ENCODE assay signal across 8 cellular contexts in genomic region chr12:13196302-13196921, GRCh38. TPM values are rescaled to one million over a fixed set of nuclear protein-coding genes. Genes with fewer than 3 reads are reported as not detected.
A peak's percentile ranks its signal among the peaks of the same experiment; 100 is the strongest.
DNase-seq lines count a peak whose midpoint lies in the region; ATAC-seq and TF ChIP-seq lines count a peak whose summit lies in the region.

A gene with protein sequence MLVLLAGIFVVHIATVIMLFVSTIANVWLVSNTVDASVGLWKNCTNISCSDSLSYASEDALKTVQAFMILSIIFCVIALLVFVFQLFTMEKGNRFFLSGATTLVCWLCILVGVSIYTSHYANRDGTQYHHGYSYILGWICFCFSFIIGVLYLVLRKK (plus strand): TSS chr12:13196726. CDS start chr12:13211511, 14,785 bp downstream.

- H3K27me3 Mint-ChIP-seq in activated CD8-positive, alpha-beta memory T cell treated with anti-CD3 and anti-CD28 coated beads, Interleukin-2, amount 10 ng/mL, durations not matched to agents 7 days and 5 days, result peaks cover 35% of the 10 kb centered on the region
- H3K27me3 Mint-ChIP-seq in endodermal cell (ENCODE audit: insufficient read depth), result peaks cover 6% of the 10 kb centered on the region

- 56 to 72% methylated on average over 2 to 10 of the region's 10 CpGs for WGBS in endodermal cell (ENCODE audit: insufficient coverage in 1 of 2, insufficient read length in 1 of 2), 2 experiments

- H3K9me3 ChIP-seq in endodermal cell (ENCODE audit: control insufficient read depth, low read length), result no peaks in the 10 kb centered on the region
- H3K9me3 ChIP-seq in mucosa of rectum (ENCODE audit: control insufficient read depth in 2 of 2, low read length in 2 of 2), result no peaks in the 10 kb centered on the region

- H3K27ac ChIP-seq in endodermal cell (ENCODE audit: low read depth, low read length) (peak within 1 kb of the TSS; percentile 55), mucosa of rectum (ENCODE audit: low read depth in 2 of 2, low read length in 2 of 2) (peak within 1 kb of the TSS; percentile 84 to 89)

- peaks cover 28% of the 10 kb centered on the region for H3K4me1 Mint-ChIP-seq in activated CD8-positive, alpha-beta memory T cell treated with anti-CD3 and anti-CD28 coated beads, Interleukin-2, amount 10 ng/mL, durations not matched to agents 7 days and 5 days
- peaks cover 4% of the 10 kb centered on the region for H3K4me1 Mint-ChIP-seq in endodermal cell

- H3K36me3 ChIP-seq in endodermal cell (ENCODE audit: control insufficient read depth, insufficient read depth, low read length), result no peaks in the 10 kb centered on the region
- H3K36me3 ChIP-seq in mucosa of rectum (ENCODE audit: control insufficient read depth in 2 of 2, insufficient read depth in 2 of 2, low read length in 2 of 2), result no peaks in the 10 kb centered on the region

- no peaks in the 10 kb centered on the region for H3K4me1 ChIP-seq in endodermal cell (ENCODE audit: control insufficient read depth, insufficient read depth, low read length)
- H3K4me1 ChIP-seq in mucosa of rectum (ENCODE audit: control insufficient read depth in 2 of 2, insufficient read depth in 2 of 2, low read length in 2 of 2), result peaks cover 23 to 49% of the 10 kb centered on the region in 2 donors

- no peaks in the 10 kb centered on the region for H3K9me3 Mint-ChIP-seq in activated CD8-positive, alpha-beta memory T cell treated with anti-CD3 and anti-CD28 coated beads, Interleukin-2, amount 10 ng/mL, durations not matched to agents 7 days and 5 days (ENCODE audit: low read depth)
- H3K9me3 Mint-ChIP-seq in endodermal cell, result no peaks in the 10 kb centered on the region

- peak within 1 kb of the TSS; percentile 82 for H3K27ac Mint-ChIP-seq in activated CD8-positive, alpha-beta memory T cell treated with anti-CD3 and anti-CD28 coated beads, Interleukin-2, amount 10 ng/mL, durations not matched to agents 7 days and 5 days
- no peak within 1 kb of the TSS for H3K27ac Mint-ChIP-seq in endodermal cell

- no peaks in the 10 kb centered on the region for H3K27me3 ChIP-seq in endodermal cell (ENCODE audit: control insufficient read depth, insufficient read depth, low read length, poor library complexity, severe bottlenecking)
- H3K27me3 ChIP-seq in mucosa of rectum (ENCODE audit: control insufficient read depth in 2 of 2, insufficient read depth in 2 of 2, low read length in 2 of 2), result peaks cover 3 to 9% of the 10 kb centered on the region in 2 donors

- H3K36me3 Mint-ChIP-seq in activated CD8-positive, alpha-beta memory T cell treated with anti-CD3 and anti-CD28 coated beads, Interleukin-2, amount 10 ng/mL, durations not matched to agents 7 days and 5 days, result no peaks in the 10 kb centered on the region
- H3K36me3 Mint-ChIP-seq in endodermal cell (ENCODE audit: low read depth), result no peaks in the 10 kb centered on the region

- H3K4me3 Mint-ChIP-seq in activated CD8-positive, alpha-beta memory T cell treated with anti-CD3 and anti-CD28 coated beads, Interleukin-2, amount 10 ng/mL, durations not matched to agents 7 days and 5 days, result peak within 1 kb of the TSS; percentile 78
- no peak within 1 kb of the TSS for H3K4me3 Mint-ChIP-seq in endodermal cell

- H3K9ac ChIP-seq in endodermal cell (ENCODE audit: extremely low read depth, low read length, poor library complexity, severe bottlenecking), result no peak within 1 kb of the TSS
- peak within 1 kb of the TSS; percentile 69 to 80 for H3K9ac ChIP-seq in mucosa of rectum (ENCODE audit: low read depth in 1 of 2, low read length in 2 of 2)

- TF ChIP-seq CTCF in GM12865 (IDR thresholded peaks at IDR 0.05; ENCODE audit: insufficient read depth, low read depth, low read length, missing control alignments) (no peak), endodermal cell (conservative IDR thresholded peaks at IDR 0.05) (no peak)

- CTCF ChIA-PET in activated CD8-positive, alpha-beta memory T cell treated with anti-CD3 and anti-CD28 coated beads, Interleukin-2, amount 10 ng/mL, durations not matched to agents 7 days and 5 days (lab: Charles Lee), result interaction anchor here (1.0 to 3.3 kb wide), 6 partner anchors 15 to 97 kb away, joined by 3 to 17 read pairs (median 4); no protein-coding TSS in a partner anchor

- peak; percentile 68 for DNase-seq in GM12865 (ENCODE audit: low read depth)
- peak; percentile 28 for DNase-seq in NCI-H2107 treated with DMSO at 0.1 percent for 48 hours (lab: John Stamatoyannopoulos, UW; ENCODE audit: unreplicated experiment)
- peak; percentile 89 for DNase-seq in activated CD8-positive, alpha-beta memory T cell treated with anti-CD3 and anti-CD28 coated beads, Interleukin-2, amount 10 ng/mL, durations not matched to agents 7 days and 5 days
- no peak for DNase-seq in endodermal cell
- peak; percentile 32 to 49 for DNase-seq in stimulated activated CD8-positive, alpha-beta memory T cell treated with anti-CD3 and anti-CD28 coated beads, Interleukin-7, amount 100 ng/mL, for 1 hour (ENCODE audit: low read depth in 2 of 2)
- no peak for DNase-seq in NCI-H1930 (lab: John Stamatoyannopoulos, UW)

- ATAC-seq in HG02623 (IDR thresholded peaks at IDR 0.05; ENCODE audit: unreplicated experiment), result peak; percentile 81
- ATAC-seq in activated CD8-positive, alpha-beta memory T cell treated with anti-CD3 and anti-CD28 coated beads, Interleukin-2, amount 10 ng/mL, durations not matched to agents 7 days and 5 days, result peak; percentile 95

- H3K4me3 ChIP-seq in GM12865 (ENCODE audit: low read depth, low read length) (no peak within 1 kb of the TSS), endodermal cell (ENCODE audit: low read length) (no peak within 1 kb of the TSS), mucosa of rectum (ENCODE audit: low read length in 2 of 2) (peak within 1 kb of the TSS; percentile 75 to 85)

RNA-seq across cellular contexts. Expression of the gene that starts here (rescaled TPM):
- 1 to 10 TPM; 6.1 to 8.8 TPM for total RNA-seq in activated CD8-positive, alpha-beta memory T cell treated with anti-CD3 and anti-CD28 coated beads, Interleukin-2, amount 10 ng/mL, durations not matched to agents 7 days and 5 days
- total RNA-seq in endodermal cell, result under 1 TPM; 0.58 to 0.59 TPM
- 8.4 TPM for polyA plus RNA-seq in endodermal cell (2013, experiment 1 of 2)
- 11.8 TPM for polyA plus RNA-seq in endodermal cell (2013, experiment 2 of 2)

Comparison
In these comparisons a context has a peak if more than half of its experiments do, and no peak if none do; other contexts are left out.
1. RNA of the gene that starts here (total RNA-seq): 6.1 to 8.8 TPM in activated CD8-positive, alpha-beta memory T cell treated with anti-CD3 and anti-CD28 coated beads, Interleukin-2, amount 10 ng/mL, durations not matched to agents 7 days and 5 days; 0.58 to 0.59 TPM in endodermal cell; every median in the first group is over 4 times any median in the second.
2. DNase-seq: peak in GM12865 (single experiment), NCI-H2107 treated with DMSO at 0.1 percent for 48 hours (single experiment), activated CD8-positive, alpha-beta memory T cell treated with anti-CD3 and anti-CD28 coated beads, Interleukin-2, amount 10 ng/mL, durations not matched to agents 7 days and 5 days (single experiment) and stimulated activated CD8-positive, alpha-beta memory T cell treated with anti-CD3 and anti-CD28 coated beads, Interleukin-7, amount 100 ng/mL, for 1 hour (2 of 2); none in endodermal cell (single experiment) and NCI-H1930 (0 of 2).
3. H3K4me3 ChIP-seq: peak in mucosa of rectum (2 of 2); none in GM12865 (single experiment) and endodermal cell (single experiment).